In genomic region chr1:156659994-156660751, GRCh38 we compare ENCODE assay signal across 1 cellular context.
TF ChIP-seq lines count a peak whose summit lies in the region.

No MANE protein-coding gene starts in this region.

TF ChIP-seq in HepG2, 621 proteins besides CTCF, POLR2A, EP300 and RAD21 (continued from another document and continues in another):
- TF ChIP-seq ZNF362 (CRISPR knock-in tag; IDR thresholded peaks at IDR 0.05; ENCODE audit: borderline replicate concordance) (no peak), ELF4 (CRISPR knock-in tag; IDR thresholded peaks at IDR 0.05; ENCODE audit: borderline replicate concordance) (no peak), FOSL2 (CRISPR knock-in tag; IDR thresholded peaks at IDR 0.05) (peak; percentile 96), ERF (CRISPR knock-in tag; IDR thresholded peaks at IDR 0.05) (peak; percentile 79), ZNF563 (CRISPR knock-in tag; IDR thresholded peaks at IDR 0.05) (0 out of 2 replicates have a peak, but pooled peaks have one; percentile 53), ZNF788 (CRISPR knock-in tag; IDR thresholded peaks at IDR 0.05; ENCODE audit: borderline replicate concordance) (peak; percentile 23; the same call in 1 of the 2 replicates), KLF11 (CRISPR knock-in tag; IDR thresholded peaks at IDR 0.05) (peak; percentile 42; the same call in 1 of the 2 replicates), REST (IDR thresholded peaks at IDR 0.05; ENCODE audit: borderline replicate concordance in 1 of 2, low read depth in 1 of 2, low read length in 2 of 2) (peak in 1 of 2 experiments; percentile 67; a peak in 1 of 4 replicates), NR2F6 (IDR thresholded peaks at IDR 0.05) (peak; percentile 25; the same call in 1 of the 2 replicates), NR2F6 (CRISPR knock-in tag; IDR thresholded peaks at IDR 0.05) (peak; percentile 79), CBFB (CRISPR knock-in tag; IDR thresholded peaks at IDR 0.05) (peak; percentile 62), ELF1 (CRISPR knock-in tag; IDR thresholded peaks at IDR 0.05) (peak; percentile 63), SNAI1 (CRISPR knock-in tag; IDR thresholded peaks at IDR 0.05; ENCODE audit: borderline replicate concordance) (peak; percentile 65; the same call in 1 of the 2 replicates), DNMT3B (CRISPR knock-in tag; conservative IDR thresholded peaks at IDR 0.05) (no peak; the same call in 1 of the 2 replicates), ZNF569 (CRISPR knock-in tag; IDR thresholded peaks at IDR 0.05; ENCODE audit: borderline replicate concordance) (no peak), ZNF557 (CRISPR knock-in tag; IDR thresholded peaks at IDR 0.05) (0 out of 2 replicates have a peak, but pooled peaks have one; percentile 73), EHMT2 (IDR thresholded peaks at IDR 0.05; ENCODE audit: borderline replicate concordance, low read depth, low read length) (no peak), ZNF589 (CRISPR knock-in tag; conservative IDR thresholded peaks at IDR 0.05) (0 out of 2 replicates have a peak, but pooled peaks have one; percentile 74), NCOR1 (IDR thresholded peaks at IDR 0.05; ENCODE audit: borderline replicate concordance, low read length) (peak; percentile 32; the same call in 1 of the 2 replicates), DBP (CRISPR knock-in tag; IDR thresholded peaks at IDR 0.05; ENCODE audit: not compliant biosample characterization) (no peak), XRCC5 (optimal IDR thresholded peaks at IDR 0.05; ENCODE audit: low read length) (peak; percentile 95), HBP1 (CRISPR knock-in tag; IDR thresholded peaks at IDR 0.05; ENCODE audit: low read depth) (0 out of 2 replicates have a peak, but pooled peaks have one; percentile 51), KLF6 (CRISPR knock-in tag; IDR thresholded peaks at IDR 0.05) (peak; percentile 92), ZNF333 (CRISPR knock-in tag; IDR thresholded peaks at IDR 0.05; ENCODE audit: borderline replicate concordance) (0 out of 2 replicates have a peak, but pooled peaks have one; percentile 78), WIZ (CRISPR knock-in tag; IDR thresholded peaks at IDR 0.05) (peak; percentile 59; the same call in 1 of the 2 replicates), MLLT10 (CRISPR knock-in tag; IDR thresholded peaks at IDR 0.05) (no peak), ZNF724P (CRISPR knock-in tag; IDR thresholded peaks at IDR 0.05; ENCODE audit: borderline replicate concordance) (no peak; the same call in 1 of the 2 replicates), KDM2A (CRISPR knock-in tag; IDR thresholded peaks at IDR 0.05; ENCODE audit: borderline replicate concordance, low read depth) (peak; percentile 85), ZNF12 (CRISPR knock-in tag; IDR thresholded peaks at IDR 0.05) (no peak), POLR2AphosphoS5 (IDR thresholded peaks at IDR 0.05; ENCODE audit: low read depth, low read length) (peak; percentile 62), YEATS2 (CRISPR knock-in tag; IDR thresholded peaks at IDR 0.05; ENCODE audit: borderline replicate concordance) (no peak), HOXA3 (CRISPR knock-in tag; IDR thresholded peaks at IDR 0.05) (no peak; the same call in 1 of the 2 replicates), ZNF660 (CRISPR knock-in tag; IDR thresholded peaks at IDR 0.05; ENCODE audit: borderline replicate concordance, low read depth) (no peak), CC2D1A (CRISPR knock-in tag; IDR thresholded peaks at IDR 0.05) (no peak), FOXK1 (CRISPR knock-in tag; IDR thresholded peaks at IDR 0.05; ENCODE audit: borderline replicate concordance, low read depth) (peak; percentile 80; the same call in 1 of the 2 replicates), KDM3A (CRISPR knock-in tag; IDR thresholded peaks at IDR 0.05; ENCODE audit: low read depth) (peak; percentile 90; the same call in 1 of the 2 replicates), RNF2 (conservative IDR thresholded peaks at IDR 0.05; ENCODE audit: low read depth) (0 out of 2 replicates have a peak, but pooled peaks have one; percentile 63), ZNF10 (CRISPR knock-in tag; IDR thresholded peaks at IDR 0.05; ENCODE audit: borderline replicate concordance, low read depth) (no peak), ISX (CRISPR knock-in tag; conservative IDR thresholded peaks at IDR 0.05) (no peak), ZSCAN9 (CRISPR knock-in tag; IDR thresholded peaks at IDR 0.05; ENCODE audit: borderline replicate concordance) (peak; percentile 65; the same call in 1 of the 2 replicates), ZFP36L1 (CRISPR knock-in tag; IDR thresholded peaks at IDR 0.05) (peak; percentile 62; the same call in 1 of the 2 replicates), MXD1 (CRISPR knock-in tag; IDR thresholded peaks at IDR 0.05) (peak; percentile 84), ZC3H4 (CRISPR knock-in tag; IDR thresholded peaks at IDR 0.05; ENCODE audit: borderline replicate concordance) (peak; percentile 98)
- TF ChIP-seq, protein P1, sequence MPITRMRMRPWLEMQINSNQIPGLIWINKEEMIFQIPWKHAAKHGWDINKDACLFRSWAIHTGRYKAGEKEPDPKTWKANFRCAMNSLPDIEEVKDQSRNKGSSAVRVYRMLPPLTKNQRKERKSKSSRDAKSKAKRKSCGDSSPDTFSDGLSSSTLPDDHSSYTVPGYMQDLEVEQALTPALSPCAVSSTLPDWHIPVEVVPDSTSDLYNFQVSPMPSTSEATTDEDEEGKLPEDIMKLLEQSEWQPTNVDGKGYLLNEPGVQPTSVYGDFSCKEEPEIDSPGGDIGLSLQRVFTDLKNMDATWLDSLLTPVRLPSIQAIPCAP (CRISPR knock-in tag; IDR thresholded peaks at IDR 0.05; ENCODE audit: low read depth): no peak
- TF ChIP-seq, protein P2, sequence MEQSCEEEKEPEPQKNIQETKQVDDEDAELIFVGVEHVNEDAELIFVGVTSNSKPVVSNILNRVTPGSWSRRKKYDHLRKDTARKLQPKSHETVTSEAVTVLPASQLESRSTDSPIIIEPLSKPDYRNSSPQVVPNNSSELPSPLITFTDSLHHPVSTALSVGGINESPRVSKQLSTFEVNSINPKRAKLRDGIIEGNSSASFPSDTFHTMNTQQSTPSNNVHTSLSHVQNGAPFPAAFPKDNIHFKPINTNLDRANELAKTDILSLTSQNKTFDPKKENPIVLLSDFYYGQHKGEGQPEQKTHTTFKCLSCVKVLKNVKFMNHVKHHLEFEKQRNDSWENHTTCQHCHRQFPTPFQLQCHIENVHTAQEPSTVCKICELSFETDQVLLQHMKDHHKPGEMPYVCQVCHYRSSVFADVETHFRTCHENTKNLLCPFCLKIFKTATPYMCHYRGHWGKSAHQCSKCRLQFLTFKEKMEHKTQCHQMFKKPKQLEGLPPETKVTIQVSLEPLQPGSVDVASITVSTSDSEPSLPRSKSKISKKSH (CRISPR knock-in tag; IDR thresholded peaks at IDR 0.05; ENCODE audit: borderline replicate concordance): peak; percentile 9; the same call in 1 of the 2 replicates
- TF ChIP-seq, protein P3, sequence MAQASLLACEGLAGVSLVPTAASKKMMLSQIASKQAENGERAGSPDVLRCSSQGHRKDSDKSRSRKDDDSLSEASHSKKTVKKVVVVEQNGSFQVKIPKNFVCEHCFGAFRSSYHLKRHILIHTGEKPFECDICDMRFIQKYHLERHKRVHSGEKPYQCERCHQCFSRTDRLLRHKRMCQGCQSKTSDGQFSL (CRISPR knock-in tag; IDR thresholded peaks at IDR 0.05): peak; percentile 90; the same call in 1 of the 2 replicates
- TF ChIP-seq, protein P4, sequence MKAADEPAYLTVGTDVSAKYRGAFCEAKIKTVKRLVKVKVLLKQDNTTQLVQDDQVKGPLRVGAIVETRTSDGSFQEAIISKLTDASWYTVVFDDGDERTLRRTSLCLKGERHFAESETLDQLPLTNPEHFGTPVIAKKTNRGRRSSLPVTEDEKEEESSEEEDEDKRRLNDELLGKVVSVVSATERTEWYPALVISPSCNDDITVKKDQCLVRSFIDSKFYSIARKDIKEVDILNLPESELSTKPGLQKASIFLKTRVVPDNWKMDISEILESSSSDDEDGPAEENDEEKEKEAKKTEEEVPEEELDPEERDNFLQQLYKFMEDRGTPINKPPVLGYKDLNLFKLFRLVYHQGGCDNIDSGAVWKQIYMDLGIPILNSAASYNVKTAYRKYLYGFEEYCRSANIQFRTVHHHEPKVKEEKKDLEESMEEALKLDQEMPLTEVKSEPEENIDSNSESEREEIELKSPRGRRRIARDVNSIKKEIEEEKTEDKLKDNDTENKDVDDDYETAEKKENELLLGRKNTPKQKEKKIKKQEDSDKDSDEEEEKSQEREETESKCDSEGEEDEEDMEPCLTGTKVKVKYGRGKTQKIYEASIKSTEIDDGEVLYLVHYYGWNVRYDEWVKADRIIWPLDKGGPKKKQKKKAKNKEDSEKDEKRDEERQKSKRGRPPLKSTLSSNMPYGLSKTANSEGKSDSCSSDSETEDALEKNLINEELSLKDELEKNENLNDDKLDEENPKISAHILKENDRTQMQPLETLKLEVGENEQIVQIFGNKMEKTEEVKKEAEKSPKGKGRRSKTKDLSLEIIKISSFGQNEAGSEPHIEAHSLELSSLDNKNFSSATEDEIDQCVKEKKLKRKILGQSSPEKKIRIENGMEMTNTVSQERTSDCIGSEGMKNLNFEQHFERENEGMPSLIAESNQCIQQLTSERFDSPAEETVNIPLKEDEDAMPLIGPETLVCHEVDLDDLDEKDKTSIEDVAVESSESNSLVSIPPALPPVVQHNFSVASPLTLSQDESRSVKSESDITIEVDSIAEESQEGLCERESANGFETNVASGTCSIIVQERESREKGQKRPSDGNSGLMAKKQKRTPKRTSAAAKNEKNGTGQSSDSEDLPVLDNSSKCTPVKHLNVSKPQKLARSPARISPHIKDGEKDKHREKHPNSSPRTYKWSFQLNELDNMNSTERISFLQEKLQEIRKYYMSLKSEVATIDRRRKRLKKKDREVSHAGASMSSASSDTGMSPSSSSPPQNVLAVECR (CRISPR knock-in tag; IDR thresholded peaks at IDR 0.05; ENCODE audit: borderline replicate concordance): peak; percentile 56
- TF ChIP-seq, protein P5, sequence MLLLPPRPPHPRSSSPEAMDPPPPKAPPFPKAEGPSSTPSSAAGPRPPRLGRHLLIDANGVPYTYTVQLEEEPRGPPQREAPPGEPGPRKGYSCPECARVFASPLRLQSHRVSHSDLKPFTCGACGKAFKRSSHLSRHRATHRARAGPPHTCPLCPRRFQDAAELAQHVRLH (CRISPR knock-in tag; IDR thresholded peaks at IDR 0.05; ENCODE audit: borderline replicate concordance, low read depth): peak; percentile 78; the same call in 1 of the 2 replicates
- TF ChIP-seq, protein P6, sequence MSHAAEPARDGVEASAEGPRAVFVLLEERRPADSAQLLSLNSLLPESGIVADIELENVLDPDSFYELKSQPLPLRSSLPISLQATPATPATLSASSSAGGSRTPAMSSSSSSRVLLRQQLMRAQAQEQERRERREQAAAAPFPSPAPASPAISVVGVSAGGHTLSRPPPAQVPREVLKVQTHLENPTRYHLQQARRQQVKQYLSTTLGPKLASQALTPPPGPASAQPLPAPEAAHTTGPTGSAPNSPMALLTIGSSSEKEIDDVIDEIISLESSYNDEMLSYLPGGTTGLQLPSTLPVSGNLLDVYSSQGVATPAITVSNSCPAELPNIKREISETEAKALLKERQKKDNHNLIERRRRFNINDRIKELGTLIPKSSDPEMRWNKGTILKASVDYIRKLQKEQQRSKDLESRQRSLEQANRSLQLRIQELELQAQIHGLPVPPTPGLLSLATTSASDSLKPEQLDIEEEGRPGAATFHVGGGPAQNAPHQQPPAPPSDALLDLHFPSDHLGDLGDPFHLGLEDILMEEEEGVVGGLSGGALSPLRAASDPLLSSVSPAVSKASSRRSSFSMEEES (CRISPR knock-in tag; IDR thresholded peaks at IDR 0.05): peak; percentile 60
